Comparison of ENCODE assay signal across 3 cellular contexts in the genomic region with DNA sequence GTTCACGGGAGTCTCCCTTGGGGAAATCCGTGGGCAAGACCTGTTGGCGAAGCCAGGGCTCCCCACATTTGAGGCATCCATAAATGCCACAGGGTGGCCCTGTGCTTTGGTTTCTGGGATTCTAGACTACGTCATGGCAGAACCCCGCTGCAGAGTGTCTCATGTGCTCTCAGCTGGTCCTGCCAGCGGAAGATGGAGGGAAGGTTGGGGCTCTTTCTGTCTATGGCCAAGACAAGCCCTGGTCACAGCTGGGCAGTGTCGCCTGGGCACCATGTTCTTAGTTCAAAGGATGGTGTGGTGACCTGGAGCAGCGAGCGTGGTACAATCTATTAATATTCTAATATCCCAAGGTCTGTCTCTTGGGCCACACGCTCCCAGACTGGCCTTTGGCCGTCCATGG.
"Had no signal": no experiment of that assay in that cellular context is flagged by ENCODE, and none has a peak within 500 bp of the region (broad histone marks: within the 10 kb centered on the region; RNA-seq: fewer than 3 reads in every experiment).

No MANE protein-coding gene starts in this region.

- DNase-seq: GDM1, GF-D8 had no signal

- H3K4me3 ChIP-seq: GM12878 had no signal

- ATAC-seq: GM12878 had no signal
